In the genomic region with DNA sequence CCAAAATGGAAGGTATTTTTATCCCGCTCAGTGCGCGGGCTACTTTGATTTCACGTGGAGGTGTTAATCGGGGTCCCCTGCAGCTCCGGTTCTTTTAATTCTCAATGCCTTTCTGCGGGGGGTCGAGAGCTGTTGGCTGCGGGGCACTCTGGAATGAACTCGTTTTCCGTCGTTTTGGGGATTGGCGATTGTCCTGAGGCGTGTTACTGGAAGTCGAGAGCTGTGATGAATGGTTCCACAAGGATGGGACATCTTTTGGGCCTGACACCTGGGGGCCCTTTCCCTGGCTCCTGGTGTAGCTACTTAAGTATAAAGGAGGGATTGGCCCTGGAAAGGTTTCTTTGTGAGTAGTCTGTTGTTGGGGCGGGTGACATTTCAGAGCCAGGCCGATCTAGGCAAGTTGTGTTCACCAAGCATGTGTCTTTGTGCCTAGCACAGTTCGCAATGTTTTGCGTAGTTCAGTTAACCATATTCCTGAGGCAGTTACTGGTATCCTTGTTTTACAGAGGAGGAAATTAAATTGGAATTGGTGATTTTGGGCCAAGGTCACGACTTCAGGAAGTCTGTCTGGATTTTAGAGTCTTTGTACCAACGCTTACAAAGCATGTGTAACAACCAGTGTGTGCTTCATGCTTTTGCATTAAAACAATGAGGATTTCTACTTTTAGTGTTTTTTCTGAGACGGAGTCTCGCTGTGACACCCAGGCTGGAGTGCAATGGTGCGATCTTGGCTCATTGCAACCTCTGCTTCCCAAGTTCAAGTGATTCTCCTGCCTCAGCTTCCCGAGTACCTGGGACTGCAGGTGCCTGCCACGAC, we compare ENCODE assay signal across 8 cellular contexts. TPM values are rescaled to one million over a fixed set of nuclear protein-coding genes. Genes with fewer than 3 reads are reported as not detected.
DNase-seq lines count a peak whose midpoint lies in the region; ATAC-seq, FAIRE-seq and TF ChIP-seq lines count a peak whose summit lies in the region.

No MANE protein-coding gene starts in this region.

- no peak for TF ChIP-seq EP300 in stomach (IDR thresholded peaks at IDR 0.05)

- POLR2A ChIA-PET in activated CD8-positive, alpha-beta T cell treated with anti-CD3 and anti-CD28 coated beads for 36 hours (lab: Charles Lee): interaction anchor here (0.6 to 4.6 kb wide), 30 partner anchors 8 to 500 kb away, joined by 3 to 76 read pairs (median 5); a partner anchor contains a TSS

- H3K27me3 ChIP-seq in iPS DF 6.9 (ENCODE audit: control insufficient read depth, insufficient read depth, low read length) (no peaks in the 10 kb centered on the region), stomach (no peaks in the 10 kb centered on the region)

- peaks cover 38% of the 10 kb centered on the region for H3K36me3 ChIP-seq in iPS DF 6.9 (ENCODE audit: control insufficient read depth, insufficient read depth, low read length)
- peaks cover 37 to 50% (median 48%) of the 10 kb centered on the region in 4 donors for H3K36me3 ChIP-seq in stomach

- WGBS in iPS DF 6.9 (ENCODE audit: insufficient coverage, insufficient read length): no CpG with 5 or more reads among the region's 26 CpGs
- WGBS in stomach, 5 donors: 0 to 3% (median 1%) methylated on average over 26 of the region's 26 CpGs

- intact Hi-C loops in activated CD8-positive, alpha-beta T cell treated with anti-CD3 and anti-CD28 coated beads for 36 hours (cut with micrococcal nuclease): no loop called here
- intact Hi-C loops in stomach (cut with DNase I; ENCODE audit: low total_unique reads): no loop called here

- no peaks in the 10 kb centered on the region for H3K9me3 Mint-ChIP-seq in activated CD8-positive, alpha-beta T cell treated with anti-CD3 and anti-CD28 coated beads for 36 hours

- no peaks in the 10 kb centered on the region for H3K27me3 Mint-ChIP-seq in activated CD8-positive, alpha-beta T cell treated with anti-CD3 and anti-CD28 coated beads for 36 hours

- H3K4me3 Mint-ChIP-seq in activated CD8-positive, alpha-beta T cell treated with anti-CD3 and anti-CD28 coated beads for 36 hours: peak overlapping the region; percentile 100

- no peak for TF ChIP-seq POLR2A in stomach (IDR thresholded peaks at IDR 0.05)

- no peak overlapping the region for H3K27ac ChIP-seq in iPS DF 6.9 (ENCODE audit: low read length)
- H3K27ac ChIP-seq in stomach: peak overlapping the region; percentile 81 to 96 (median 93)

- peaks cover 77% of the 10 kb centered on the region for H3K36me3 Mint-ChIP-seq in activated CD8-positive, alpha-beta T cell treated with anti-CD3 and anti-CD28 coated beads for 36 hours (ENCODE audit: low read depth)

- peaks cover 34% of the 10 kb centered on the region for H3K4me1 Mint-ChIP-seq in activated CD8-positive, alpha-beta T cell treated with anti-CD3 and anti-CD28 coated beads for 36 hours (ENCODE audit: low read depth)

- peak overlapping the region; percentile 99 for H3K4me3 ChIP-seq in iPS DF 6.9 (ENCODE audit: low read length)
- peak overlapping the region; percentile 91 to 100 (median 93) for H3K4me3 ChIP-seq in stomach

- DNase-seq in NCI-H82 (lab: John Stamatoyannopoulos, UW) (peak; percentile 42), NCI-H82 treated with DMSO at 0.1 percent for 48 hours (lab: John Stamatoyannopoulos, UW; ENCODE audit: unreplicated experiment) (no peak), iPS DF 6.9 (ENCODE audit: low read depth, low spot score) (no peak), stomach (no peak), D721Med (ENCODE audit: insufficient read length, low spot score) (no peak), NCI-H524 treated with DMSO at 0.1 percent for 48 hours (lab: John Stamatoyannopoulos, UW) (no peak)
- DNase-seq in activated CD8-positive, alpha-beta T cell treated with anti-CD3 and anti-CD28 coated beads for 36 hours: no peak

- no peak for ATAC-seq in activated CD8-positive, alpha-beta T cell treated with anti-CD3 and anti-CD28 coated beads for 36 hours
- ATAC-seq in GM19397 (IDR thresholded peaks at IDR 0.05; ENCODE audit: unreplicated experiment): no peak

- H3K27ac Mint-ChIP-seq in activated CD8-positive, alpha-beta T cell treated with anti-CD3 and anti-CD28 coated beads for 36 hours: peak overlapping the region; percentile 99

- no peaks in the 10 kb centered on the region for H3K9me3 ChIP-seq in iPS DF 6.9 (ENCODE audit: control insufficient read depth, insufficient read depth, low read length)
- H3K9me3 ChIP-seq in stomach: no peaks in the 10 kb centered on the region

- FAIRE-seq in D721Med (lab: Jason Lieb, UNC): no peak

- CTCF ChIA-PET in activated CD8-positive, alpha-beta T cell treated with anti-CD3 and anti-CD28 coated beads for 36 hours (lab: Charles Lee): interaction anchor here (1.3 to 2.6 kb wide), 5 partner anchors 8 to 82 kb away, joined by 3 to 8 read pairs (median 5); a partner anchor contains a TSS

- TF ChIP-seq CTCF in activated CD8-positive, alpha-beta T cell treated with anti-CD3 and anti-CD28 coated beads for 36 hours (IDR thresholded peaks at IDR 0.05): no peak
- TF ChIP-seq CTCF in stomach (IDR thresholded peaks at IDR 0.05): no peak
- no peak for TF ChIP-seq CTCF in D721Med (IDR thresholded peaks at IDR 0.05; ENCODE audit: insufficient read depth, missing control alignments)

- H3K4me1 ChIP-seq in iPS DF 6.9 (ENCODE audit: control insufficient read depth, insufficient read depth, low read length) (no peaks in the 10 kb centered on the region), stomach (peaks cover 25 to 51% (median 39%) of the 10 kb centered on the region in 4 donors)

RNA-seq across cellular contexts. Expression of a gene that starts 0.8 kb away (rescaled TPM):
- total RNA-seq in activated CD8-positive, alpha-beta T cell treated with anti-CD3 and anti-CD28 coated beads for 36 hours: 1,000 to 10,000 TPM; 4,285 to 4,329 TPM
- 1,000 to 10,000 TPM; 2,540 to 5,817 (median 2,738) TPM for total RNA-seq in stomach
- 1,000 to 10,000 TPM; 3,482 to 5,177 (median 4,220) TPM for polyA plus RNA-seq in stomach

RNA-seq across cellular contexts. Expression of a gene that starts 8.0 kb away (rescaled TPM):
- 1,000 to 10,000 TPM; 3,251 to 3,427 TPM for total RNA-seq in activated CD8-positive, alpha-beta T cell treated with anti-CD3 and anti-CD28 coated beads for 36 hours
- total RNA-seq in stomach: 1,000 to 10,000 TPM in 4 of 5 donors, 100 to 1,000 TPM in 1; 581 to 4,374 (median 2,993) TPM
- polyA plus RNA-seq in stomach: 1,000 to 10,000 TPM; 5,306 to 7,461 (median 5,501) TPM

RNA-seq across cellular contexts. Expression of a gene that starts 14.2 kb away (rescaled TPM):
- 10 to 100 TPM; 57.7 to 61.2 TPM for total RNA-seq in activated CD8-positive, alpha-beta T cell treated with anti-CD3 and anti-CD28 coated beads for 36 hours
- 1 to 10 TPM in 2 of 5 donors, not detected in 3; 1.3 to 8.3 TPM for total RNA-seq in stomach
- 10 to 100 TPM; 11.0 to 14.5 (median 11.8) TPM for polyA plus RNA-seq in stomach

RNA-seq across cellular contexts. Expression of a gene that starts 24.2 kb away (rescaled TPM):
- total RNA-seq in activated CD8-positive, alpha-beta T cell treated with anti-CD3 and anti-CD28 coated beads for 36 hours: 10 to 100 TPM; 13.1 to 13.6 TPM
- total RNA-seq in stomach: 100 to 1,000 TPM in 4 of 5 donors, 10 to 100 TPM in 1; 90.2 to 634 (median 183) TPM
- polyA plus RNA-seq in stomach: 10 to 100 TPM; 79.0 to 94.8 (median 92.0) TPM

RNA-seq across cellular contexts. Expression of a gene that starts 35.2 kb away (rescaled TPM):
- 10 to 100 TPM; 24.6 to 24.8 TPM for total RNA-seq in activated CD8-positive, alpha-beta T cell treated with anti-CD3 and anti-CD28 coated beads for 36 hours
- 100 to 1,000 TPM in 1 of 5 donors, 10 to 100 TPM in 4; 27.9 to 198 (median 42.6) TPM for total RNA-seq in stomach
- polyA plus RNA-seq in stomach: 10 to 100 TPM; 32.2 to 43.1 (median 42.5) TPM

Comparison
In these comparisons a context has a peak if more than half of its experiments do, and no peak if none do; other contexts are left out.
1. RNA of a gene that starts 14.2 kb away (total RNA-seq): 57.7 to 61.2 TPM in activated CD8-positive, alpha-beta T cell treated with anti-CD3 and anti-CD28 coated beads for 36 hours; 1.3 to 8.3 TPM in stomach; every median in the first group is over 4 times any median in the second.